In genomic region chr7:27157717-27158431, GRCh38 we compare ENCODE assay signal across 1 cellular context.
TF ChIP-seq lines count a peak whose summit lies in the region.

No MANE protein-coding gene starts in this region.

TF ChIP-seq in SK-N-SH treated with all-trans-retinoic acid at 6 μM for 48 hours, 23 proteins besides CTCF, POLR2A, EP300 and RAD21 (continued from another document):
- no peak for TF ChIP-seq POU6F1 (CRISPR knock-in tag; IDR thresholded peaks at IDR 0.05; ENCODE audit: borderline replicate concordance, low read depth)
- TF ChIP-seq OSR1 (CRISPR knock-in tag; IDR thresholded peaks at IDR 0.05): no peak
- no peak for TF ChIP-seq ISL1 (CRISPR knock-in tag; IDR thresholded peaks at IDR 0.05)
- TF ChIP-seq ARNTL (CRISPR knock-in tag; IDR thresholded peaks at IDR 0.05; ENCODE audit: borderline replicate concordance, low read depth): no peak
- TF ChIP-seq ZFP30 (CRISPR knock-in tag; IDR thresholded peaks at IDR 0.05): no peak
- TF ChIP-seq ZNF565 (CRISPR knock-in tag; conservative IDR thresholded peaks at IDR 0.05; ENCODE audit: low read depth): no peak
- TF ChIP-seq CREB5 (CRISPR knock-in tag; IDR thresholded peaks at IDR 0.05; ENCODE audit: low read depth): no peak
TF ChIP-seq in SK-N-SH treated with all-trans-retinoic acid at 6 μM for 48 hours: peak in this region for 0.
